In the genomic region with DNA sequence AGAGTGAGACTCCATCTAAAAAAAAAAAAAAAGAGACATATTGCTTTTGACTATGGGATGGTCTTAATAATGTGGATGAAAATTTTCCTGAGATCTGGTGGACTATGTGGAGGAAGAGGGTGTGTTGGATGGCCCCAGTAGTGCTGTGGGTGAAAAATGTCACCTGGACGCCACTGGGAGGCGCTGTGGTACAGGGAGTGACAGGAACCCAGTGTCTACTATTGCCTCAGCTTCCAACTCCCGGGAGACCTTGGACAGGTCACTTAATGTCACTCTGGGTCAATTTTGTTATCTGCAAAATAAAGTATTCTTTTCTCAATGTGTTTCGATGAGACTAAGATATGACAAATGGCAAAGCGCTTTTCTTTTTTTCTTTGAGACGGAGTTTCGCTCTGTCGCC, we compare ENCODE assay signal across 8 cellular contexts. TPM values are rescaled to one million over a fixed set of nuclear protein-coding genes. Genes with fewer than 3 reads are reported as not detected.
DNase-seq lines count a peak whose midpoint lies in the region; ATAC-seq and TF ChIP-seq lines count a peak whose summit lies in the region.

No MANE protein-coding gene starts in this region.

- H3K4me3 ChIP-seq in tibial artery, result no peak overlapping the region

- intact Hi-C loops in tibial artery (cut with DNase I; ENCODE audit: low total_unique reads), result no loop called here

- DNase-seq in COR-L47 (lab: John Stamatoyannopoulos, UW), result peak; percentile 22
- peak; percentile 45 for DNase-seq in H4 (ENCODE audit: low spot score)
- DNase-seq in NCI-H460 (ENCODE audit: extremely low read depth, low read depth), result peak; percentile 66
- DNase-seq in activated CD8-positive, alpha-beta memory T cell treated with anti-CD3 and anti-CD28 coated beads for 48 hours (ENCODE audit: low read depth in 2 of 3, low spot score in 2 of 3), result peak; percentile 24 to 58 (median 27)
- DNase-seq in fibroblast of gingiva (ENCODE audit: low read depth), result peak; percentile 20
- peak in 1 of 2 donors; percentile 34 for DNase-seq in tibial artery

- no peak overlapping the region for H3K4me3 Mint-ChIP-seq in nephron

- no peaks in the 10 kb centered on the region for H3K36me3 ChIP-seq in tibial artery

- peaks cover 0 to 2% of the 10 kb centered on the region in 2 donors for H3K27me3 ChIP-seq in tibial artery

- peak; percentile 71 to 78 (median 77) for TF ChIP-seq CTCF in nephron (IDR thresholded peaks at IDR 0.05; ENCODE audit: unreplicated experiment in 3 of 3)
- peak; percentile 32 to 38 for TF ChIP-seq CTCF in tibial artery (IDR thresholded peaks at IDR 0.05)

- no peaks in the 10 kb centered on the region for H3K27me3 Mint-ChIP-seq in nephron (ENCODE audit: low read depth)

- no peaks in the 10 kb centered on the region for H3K9me3 ChIP-seq in tibial artery

- H3K27ac Mint-ChIP-seq in nephron, result peak overlapping the region in 1 of 3 experiments; percentile 47

- no peaks in the 10 kb centered on the region for H3K4me1 ChIP-seq in tibial artery

- no peaks in the 10 kb centered on the region for H3K4me1 Mint-ChIP-seq in nephron

- no peaks in the 10 kb centered on the region for H3K36me3 Mint-ChIP-seq in nephron (ENCODE audit: low read depth)

- no peak for ATAC-seq in GM19324 (IDR thresholded peaks at IDR 0.05; ENCODE audit: low FRiP score, unreplicated experiment)

- peaks cover 4% of the 10 kb centered on the region for H3K9me3 Mint-ChIP-seq in nephron

- no peak overlapping the region for H3K27ac ChIP-seq in tibial artery

RNA-seq across cellular contexts. Expression of a gene that starts 27.7 kb away (rescaled TPM):
- total RNA-seq in H4 (2014; rRNA removed; shearing (Covaris generic)), result 6.5 and 10.9 TPM in 2 replicates
- total RNA-seq in NCI-H460 (2014; rRNA removed; shearing (Covaris generic)), result 21.2 and 25.4 TPM in 2 replicates
- 7.5 and 10.4 TPM in 2 replicates for polyA plus RNA-seq in NCI-H460 (2014; cell fraction: nucleus; rRNA removed)
